ENCODE assay signal across 23 cellular contexts in the genomic region with DNA sequence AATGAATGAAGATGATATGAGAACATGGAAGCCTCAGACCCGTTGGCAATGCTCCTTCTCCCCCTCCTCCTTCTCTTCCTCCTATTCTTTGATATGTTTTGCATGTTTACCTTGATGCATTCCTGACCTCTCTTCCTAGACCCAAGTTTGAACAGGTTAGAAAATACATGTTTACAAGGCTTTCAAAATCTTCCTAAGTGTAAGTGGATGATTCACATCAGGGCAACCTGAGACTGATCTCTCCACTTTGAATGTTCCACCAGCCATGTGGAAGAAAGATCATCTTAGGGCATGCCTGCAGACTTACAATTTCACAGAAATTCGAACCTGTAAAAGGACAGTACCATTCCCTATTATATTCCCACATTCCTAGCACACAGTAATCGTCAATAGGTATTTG.
"Had no signal": no experiment of that assay in that cellular context is flagged by ENCODE, and none has a peak within 500 bp of the region (broad histone marks: within the 10 kb centered on the region; RNA-seq: fewer than 3 reads in every experiment).

No MANE protein-coding gene starts in this region.

- H3K9me3 Mint-ChIP-seq: activated naive CD4-positive, alpha-beta T cell treated with anti-CD3 and anti-CD28 coated beads, Interleukin-2, amount 50 U/mL, for 72 hours; activated T-cell treated with anti-CD3 and anti-CD28 coated beads, Interleukin-2, amount 50 U/mL, for 4 hours; central memory CD8-positive, alpha-beta T cell; immature natural killer cell; natural killer cell; T-helper 2 cell treated with Interferon-gamma antibody and Interleukin-4, amounts not matched to agents 5 μg/mL and 100 μg/mL, for 36 hours had no signal

- H3K4me2 ChIP-seq: hepatocyte, SK-N-SH had no signal

- FAIRE-seq: astrocyte, colon, TTC549 had no signal

- DNase-seq: activated CD4-positive, alpha-beta T cell treated with anti-CD3 and anti-CD28 coated beads for 1 hour; activated CD4-positive, alpha-beta T cell treated with anti-CD3 and anti-CD28 coated beads, Interleukin-2, amount 50 U/mL, for 4 hours; activated CD8-positive, alpha-beta memory T cell treated with anti-CD3 and anti-CD28 coated beads for 24 hours; activated CD8-positive, alpha-beta memory T cell treated with anti-CD3 and anti-CD28 coated beads, Interleukin-2, amount 50 U/mL, for 4 hours; activated effector memory CD4-positive, alpha-beta T cell treated with Interleukin-2 at 50 U/mL for 16 hours; activated T-cell treated with anti-CD3 and anti-CD28 coated beads, Interleukin-2, amount 50 U/mL, for 4 hours; dorsolateral prefrontal cortex; glutamatergic neuron; immature natural killer cell; natural killer cell; SK-N-SH; stimulated activated CD4-positive, alpha-beta T cell treated with anti-CD3 and anti-CD28 coated beads, Interleukin-2, amount 100 ng/mL, for 48 hours; stimulated activated CD8-positive, alpha-beta memory T cell treated with anti-CD3 and anti-CD28 coated beads, Interleukin-4, amount 100 ng/mL, for 48 hours; stimulated activated naive CD4-positive, alpha-beta T cell treated with Interleukin-2 at 50 U/mL for 16 hours; upper lobe of left lung had no signal

- H3K27ac ChIP-seq: dorsolateral prefrontal cortex, hepatocyte, upper lobe of left lung had no signal

- ATAC-seq: activated naive CD4-positive, alpha-beta T cell treated with anti-CD3 and anti-CD28 coated beads, Interleukin-2, amount 50 U/mL, for 72 hours; activated T-cell treated with anti-CD3 and anti-CD28 coated beads, Interleukin-2, amount 50 U/mL, for 4 hours; left lobe of liver; natural killer cell had no signal

- H3K4me1 Mint-ChIP-seq: immature natural killer cell, natural killer cell had no signal

- H3K27ac Mint-ChIP-seq: immature natural killer cell; natural killer cell; T-helper 2 cell treated with Interferon-gamma antibody and Interleukin-4, amounts not matched to agents 5 μg/mL and 100 μg/mL, for 36 hours had no signal

- H3K4me3 ChIP-seq: dorsolateral prefrontal cortex, hepatocyte, upper lobe of left lung had no signal

- H3K27me3 ChIP-seq: hepatocyte, upper lobe of left lung had no signal

- H3K36me3 ChIP-seq: upper lobe of left lung had no signal

- H3K9me3 ChIP-seq: SK-N-SH, upper lobe of left lung had no signal

- H3K9ac ChIP-seq: SK-N-SH had no signal

- H3K36me3 Mint-ChIP-seq: activated naive CD4-positive, alpha-beta T cell treated with anti-CD3 and anti-CD28 coated beads, Interleukin-2, amount 50 U/mL, for 72 hours; immature natural killer cell; natural killer cell had no signal

- H2AFZ ChIP-seq: hepatocyte had no signal

- H3K79me2 ChIP-seq: hepatocyte had no signal

- H3K4me3 Mint-ChIP-seq: central memory CD8-positive, alpha-beta T cell; immature natural killer cell; natural killer cell; T-helper 2 cell treated with Interferon-gamma antibody and Interleukin-4, amounts not matched to agents 5 μg/mL and 100 μg/mL, for 36 hours had no signal
